In the genomic region with DNA sequence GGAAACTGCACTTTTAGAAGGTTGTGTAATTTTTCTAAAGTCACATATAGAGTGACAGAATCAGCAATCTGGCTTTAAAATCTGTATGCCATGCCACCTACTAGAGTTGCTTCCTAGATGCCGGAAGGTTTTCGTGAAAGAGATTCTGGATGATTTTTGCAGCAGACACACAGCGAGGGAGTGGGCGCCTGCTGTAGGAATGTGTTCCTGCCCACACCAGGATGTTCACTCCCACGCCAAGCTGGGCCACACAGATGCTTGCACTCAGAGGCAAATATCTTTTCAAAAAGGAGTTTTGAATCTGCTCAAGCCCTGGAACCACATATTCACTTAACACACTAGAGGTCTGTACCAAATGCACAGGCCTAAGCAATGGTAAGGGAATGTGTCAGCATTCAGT, we compare ENCODE assay signal across 24 cellular contexts. TPM values are rescaled to one million over a fixed set of nuclear protein-coding genes. Genes with fewer than 3 reads are reported as not detected.
"Had no signal": no experiment of that assay in that cellular context is flagged by ENCODE, and none has a peak within 500 bp of the region (broad histone marks: within the 10 kb centered on the region; RNA-seq: fewer than 3 reads in every experiment).

No MANE protein-coding gene starts in this region.

- DNase-seq: activated CD4-positive, alpha-beta T cell treated with anti-CD3 and anti-CD28 coated beads for 1 hour; activated CD8-positive, alpha-beta memory T cell treated with anti-CD3 and anti-CD28 coated beads for 24 hours; activated CD8-positive, alpha-beta memory T cell treated with anti-CD3 and anti-CD28 coated beads, Interleukin-2, amount 50 U/mL, for 48 hours; activated effector memory CD4-positive, alpha-beta T cell treated with anti-CD3 and anti-CD28 coated beads, Interleukin-2, amount 50 U/mL, for 16 hours; activated T-cell treated with anti-CD3 and anti-CD28 coated beads, Interleukin-2, amount 50 U/mL, for 72 hours; erythroblast; heart right ventricle; kidney glomerular epithelial cell; mesendoderm; right cardiac atrium; small intestine; stimulated activated CD4-positive, alpha-beta T cell treated with anti-CD3 and anti-CD28 coated beads, Interleukin-4, amount 100 ng/mL, for 1 hour; stomach; testis; WERI-Rb-1 had no signal

- H3K36me3 ChIP-seq: breast epithelium, gastroesophageal sphincter, heart right ventricle, prostate gland, stomach, WERI-Rb-1 had no signal

- H3K4me3 ChIP-seq: breast epithelium, coronary artery, gastroesophageal sphincter, heart right ventricle, prostate gland, stomach, testis had no signal

- H3K4me3 Mint-ChIP-seq: activated naive CD4-positive, alpha-beta T cell treated with anti-CD3 and anti-CD28 coated beads, Interleukin-2, amount 50 U/mL, for 24 hours; activated T-cell treated with anti-CD3 and anti-CD28 coated beads, Interleukin-2, amount 50 U/mL, for 72 hours; nephron; T-helper 1 cell treated with Interleukin-12 subunit alpha and Interleukin-12 subunit beta and Interleukin-4 antibody, amounts not matched to agents 30 μg/mL and 1 μg/mL, for 36 hours; type B pancreatic cell had no signal

- ATAC-seq: activated T-cell treated with anti-CD3 and anti-CD28 coated beads, Interleukin-2, amount 50 U/mL, for 72 hours; gastroesophageal sphincter; heart right ventricle; right cardiac atrium had no signal

- H3K36me3 Mint-ChIP-seq: activated naive CD4-positive, alpha-beta T cell treated with anti-CD3 and anti-CD28 coated beads, Interleukin-2, amount 50 U/mL, for 24 hours had no signal

- H3K27me3 Mint-ChIP-seq: type B pancreatic cell had no signal

- H3K27me3 ChIP-seq: breast epithelium, gastroesophageal sphincter, heart right ventricle, stomach, testis had no signal

- H3K4me1 ChIP-seq: breast epithelium, gastroesophageal sphincter, heart right ventricle, prostate gland, testis had no signal

- H3K27ac Mint-ChIP-seq: activated naive CD4-positive, alpha-beta T cell treated with anti-CD3 and anti-CD28 coated beads, Interleukin-2, amount 50 U/mL, for 24 hours; activated T-cell treated with anti-CD3 and anti-CD28 coated beads, Interleukin-2, amount 50 U/mL, for 72 hours; nephron; T-helper 1 cell treated with Interleukin-12 subunit alpha and Interleukin-12 subunit beta and Interleukin-4 antibody, amounts not matched to agents 30 μg/mL and 1 μg/mL, for 36 hours; type B pancreatic cell had no signal

- H3K9me3 ChIP-seq: breast epithelium, gastroesophageal sphincter, heart right ventricle, prostate gland, stomach, testis had no signal

- H3K9me3 Mint-ChIP-seq: activated naive CD4-positive, alpha-beta T cell treated with anti-CD3 and anti-CD28 coated beads, Interleukin-2, amount 50 U/mL, for 24 hours; activated T-cell treated with anti-CD3 and anti-CD28 coated beads, Interleukin-2, amount 50 U/mL, for 72 hours; nephron; T-helper 1 cell treated with Interleukin-12 subunit alpha and Interleukin-12 subunit beta and Interleukin-4 antibody, amounts not matched to agents 30 μg/mL and 1 μg/mL, for 36 hours; type B pancreatic cell had no signal

- H3K4me1 Mint-ChIP-seq: activated naive CD4-positive, alpha-beta T cell treated with anti-CD3 and anti-CD28 coated beads, Interleukin-2, amount 50 U/mL, for 24 hours; nephron had no signal

- H3K27ac ChIP-seq: breast epithelium, coronary artery, gastroesophageal sphincter, heart right ventricle, prostate gland, stomach, testis, WERI-Rb-1 had no signal

RNA-seq across cellular contexts. Expression of a gene that starts 50.1 kb away (rescaled TPM):
- total RNA-seq: breast epithelium, gastroesophageal sphincter, liver had no signal
- polyA plus RNA-seq: liver had no signal
